ENCODE assay signal across 7 cellular contexts in the genomic region with DNA sequence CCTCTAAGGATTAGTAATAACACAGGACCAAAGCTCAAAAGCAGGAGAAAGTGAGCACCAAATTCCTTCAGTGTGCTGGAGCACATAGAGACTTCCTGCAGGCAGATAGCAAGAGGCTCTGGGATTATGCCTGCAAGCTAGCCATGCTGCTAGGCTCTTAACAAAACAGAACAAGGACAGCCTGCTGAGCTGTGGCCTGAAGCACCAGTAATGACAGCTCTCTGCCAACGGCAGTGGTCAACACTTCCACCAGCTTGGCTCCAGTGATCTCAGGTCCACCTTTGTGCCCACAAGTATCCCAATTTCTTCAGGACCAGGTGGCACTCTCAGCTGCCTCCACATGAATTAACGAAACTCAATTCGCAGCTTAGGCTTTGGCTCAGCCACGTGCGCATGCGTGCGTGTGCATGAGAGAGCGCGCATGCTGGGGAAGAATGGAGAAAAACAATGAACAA.
DNase-seq lines count a peak whose midpoint lies in the region; ATAC-seq, FAIRE-seq and TF ChIP-seq lines count a peak whose summit lies in the region.

No MANE protein-coding gene starts in this region.

- dilution Hi-C loops in keratinocyte (cut with MboI; ENCODE audit: extremely low pct_ligation_motif_present, low sequenced_read_pairs) = no loop called here

- no peaks in the 10 kb centered on the region for H3K9me3 ChIP-seq in HUES64 (ENCODE audit: insufficient read depth, low read depth, low read length)
- no peaks in the 10 kb centered on the region for H3K9me3 ChIP-seq in keratinocyte (ENCODE audit: control insufficient read depth, low read depth, low read length)
- H3K9me3 ChIP-seq in skeletal muscle satellite cell (replicated peaks; ENCODE audit: low read length) = no peaks in the 10 kb centered on the region

- H3K4me3 ChIP-seq in HUES64 (ENCODE audit: low read length) (no peak overlapping the region), astrocyte of the cerebellum (ENCODE audit: low read depth, low read length) (no peak overlapping the region), keratinocyte (ENCODE audit: control insufficient read depth in 2 of 3, extremely low read depth in 1 of 3, insufficient read depth in 2 of 3, low read depth in 1 of 3, low read length in 3 of 3) (no peak overlapping the region), skeletal muscle satellite cell (ENCODE audit: low read length) (no peak overlapping the region)

- ATAC-seq in HG03521 (IDR thresholded peaks at IDR 0.05; ENCODE audit: unreplicated experiment) = no peak

- H3K4me2 ChIP-seq in keratinocyte (ENCODE audit: control insufficient read depth, extremely low read depth, insufficient read depth, low read depth, low read length) (peak overlapping the region; percentile 53), skeletal muscle satellite cell (ENCODE audit: low read length) (peak overlapping the region; percentile 5)

- H3K9ac ChIP-seq in HUES64 (ENCODE audit: low read depth, low read length) (no peak overlapping the region), keratinocyte (ENCODE audit: control insufficient read depth, extremely low read depth, insufficient read depth, low read length) (no peak overlapping the region), skeletal muscle satellite cell (ENCODE audit: low read depth, low read length) (no peak overlapping the region)

- H3K79me2 ChIP-seq in keratinocyte (ENCODE audit: control insufficient read depth, insufficient read depth, low read length) = peaks cover 17% of the 10 kb centered on the region

- in situ Hi-C loops in astrocyte of the cerebellum (cut with HindIII; ENCODE audit: low sequenced_read_pairs) = no loop called here

- WGBS in HUES64 = 88% methylated on average over 9 of the region's 9 CpGs

- TF ChIP-seq CTCF in astrocyte of the cerebellum (IDR thresholded peaks at IDR 0.05; ENCODE audit: low read depth, low read length, missing control alignments) = no peak
- no peak for TF ChIP-seq CTCF in keratinocyte (optimal IDR thresholded peaks at IDR 0.05 in 1 of 3, IDR thresholded peaks at IDR 0.05 in 1 of 3, conservative IDR thresholded peaks at IDR 0.05 in 1 of 3; ENCODE audit: extremely low read depth in 1 of 3, insufficient read depth in 2 of 3, low read length in 3 of 3)
- TF ChIP-seq CTCF in D721Med (IDR thresholded peaks at IDR 0.05; ENCODE audit: insufficient read depth, missing control alignments) = no peak

- H3K4me1 ChIP-seq in HUES64 (ENCODE audit: insufficient read depth, low read length) (peaks cover 37% of the 10 kb centered on the region), keratinocyte (ENCODE audit: control insufficient read depth, extremely low read depth, insufficient read depth, low read length) (peaks cover 14% of the 10 kb centered on the region), skeletal muscle satellite cell (ENCODE audit: control insufficient read depth, insufficient read depth, low read length) (peaks cover 50% of the 10 kb centered on the region)

- peak; percentile 78 for DNase-seq in astrocyte of the cerebellum (ENCODE audit: low read depth)
- DNase-seq in keratinocyte (ENCODE audit: low read depth, low spot score) = no peak
- no peak for DNase-seq in COLO829 (ENCODE audit: low spot score)
- no peak for DNase-seq in D721Med (ENCODE audit: insufficient read length, low spot score)

- H4K20me1 ChIP-seq in keratinocyte (ENCODE audit: control insufficient read depth, extremely low read depth, insufficient read depth, low read length) = no peaks in the 10 kb centered on the region

- H2AFZ ChIP-seq in keratinocyte (ENCODE audit: control insufficient read depth, low read length) = no peak overlapping the region

- H3K27me3 ChIP-seq in HUES64 (ENCODE audit: insufficient read depth, low read length) (no peaks in the 10 kb centered on the region), keratinocyte (ENCODE audit: control insufficient read depth, extremely low read depth, insufficient read depth, low read length) (no peaks in the 10 kb centered on the region), skeletal muscle satellite cell (ENCODE audit: control insufficient read depth, insufficient read depth, low read length) (no peaks in the 10 kb centered on the region)

- peaks cover 4% of the 10 kb centered on the region for H3K9me1 ChIP-seq in keratinocyte (ENCODE audit: control insufficient read depth, extremely low read depth, insufficient read depth, low read length)

- H3K36me3 ChIP-seq in HUES64 (ENCODE audit: insufficient read depth, low read length) (no peaks in the 10 kb centered on the region), keratinocyte (ENCODE audit: control insufficient read depth in 2 of 2, extremely low read depth in 1 of 2, insufficient read depth in 2 of 2, low read length in 2 of 2) (peaks cover 0 to 5% of the 10 kb centered on the region in 2 experiments), skeletal muscle satellite cell (ENCODE audit: insufficient read depth, low read length) (peaks cover 42% of the 10 kb centered on the region)

- FAIRE-seq in keratinocyte (lab: Jason Lieb, UNC) = peak; percentile 82
- FAIRE-seq in D721Med (lab: Jason Lieb, UNC) = no peak

- H3K27ac ChIP-seq in HUES64 (ENCODE audit: low read depth, low read length) (0 out of 2 replicates have a peak overlapping the region, but pooled peaks have one; percentile 9), keratinocyte (ENCODE audit: control insufficient read depth, insufficient read depth, low read length) (peak overlapping the region; percentile 11)
